Comparison of ENCODE assay signal across 8 cellular contexts in the genomic region with DNA sequence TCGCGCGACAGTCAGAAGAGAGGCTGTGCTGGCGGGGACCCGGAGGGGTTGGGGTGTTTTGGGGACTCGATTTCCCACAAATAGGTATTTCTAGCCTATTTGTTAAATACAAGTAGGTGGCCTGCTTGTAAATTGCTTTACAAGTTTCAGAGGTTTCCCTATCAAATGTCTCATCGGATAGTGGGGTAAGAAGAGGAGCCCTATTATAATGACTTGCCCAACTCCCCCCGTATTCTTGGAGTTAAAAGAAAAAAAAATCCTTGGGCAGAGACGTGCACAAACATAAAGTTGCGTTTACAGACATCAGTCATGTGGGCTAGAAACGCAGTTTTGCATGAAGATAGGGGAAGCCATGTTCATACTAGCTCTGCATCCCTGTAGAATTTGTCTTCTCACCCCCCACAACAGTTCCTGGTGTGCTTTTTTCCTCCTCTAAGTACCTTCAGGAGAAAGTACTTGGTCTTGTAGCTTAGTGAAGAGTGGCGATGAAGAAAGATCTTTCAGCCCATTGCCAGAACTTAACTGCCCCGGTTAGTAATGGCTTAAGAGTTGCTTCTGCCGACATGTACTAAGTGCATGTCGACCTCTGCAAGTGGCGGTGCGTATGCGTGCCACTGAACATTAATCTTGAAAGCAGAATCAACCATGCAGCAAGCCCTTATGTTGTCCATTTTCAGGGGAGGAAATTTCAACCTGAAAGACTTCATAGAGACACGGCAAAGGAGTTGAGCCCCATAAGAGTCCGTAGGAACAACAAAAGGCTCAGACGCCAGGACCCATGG. TPM values are rescaled to one million over a fixed set of nuclear protein-coding genes. Genes with fewer than 3 reads are reported as not detected.
DNase-seq lines count a peak whose midpoint lies in the region; ATAC-seq and TF ChIP-seq lines count a peak whose summit lies in the region.

No MANE protein-coding gene starts in this region.

- H3K9me3 Mint-ChIP-seq in CD4-positive, alpha-beta memory T cell, result no peaks in the 10 kb centered on the region
- no peaks in the 10 kb centered on the region for H3K9me3 Mint-ChIP-seq in activated T-helper 17 cell treated with anti-CD3 and anti-CD28 coated beads, Interleukin-2, amount 50 U/mL, for 72 hours

- H3F3A ChIP-seq in GM23248 (ENCODE audit: insufficient read depth), result peaks cover 31% of the 10 kb centered on the region

- H3K36me3 ChIP-seq in CD4-positive, alpha-beta memory T cell (ENCODE audit: insufficient read depth, low read length), result no peaks in the 10 kb centered on the region
- H3K36me3 ChIP-seq in GM23248 (ENCODE audit: low read depth) (peaks cover 10% of the 10 kb centered on the region; the same call in 1 of the 2 replicates), upper lobe of right lung (peaks cover 8% of the 10 kb centered on the region)

- TF ChIP-seq CTCF in upper lobe of right lung (IDR thresholded peaks at IDR 0.05), result no peak

- H3K79me2 ChIP-seq in GM23248 (ENCODE audit: insufficient read depth), result peaks cover 46% of the 10 kb centered on the region

- H3K27me3 ChIP-seq in CD4-positive, alpha-beta memory T cell (ENCODE audit: insufficient read depth, low read length), result no peaks in the 10 kb centered on the region
- H3K27me3 ChIP-seq in GM23248 (replicated peaks; ENCODE audit: insufficient read depth) (no peaks in the 10 kb centered on the region), layer of hippocampus (ENCODE audit: control insufficient read depth, insufficient read depth, low read length) (no peaks in the 10 kb centered on the region), upper lobe of right lung (no peaks in the 10 kb centered on the region)

- CTCF ChIA-PET in CD4-positive, alpha-beta memory T cell (lab: Charles Lee; ENCODE audit: partially characterized antibody), result interaction anchor here (1.0 to 1.4 kb wide), 3 partner anchors 13 to 89 kb away, joined by 3 to 5 read pairs (median 5); no protein-coding TSS in a partner anchor

- H3K9me3 ChIP-seq in CD4-positive, alpha-beta memory T cell (ENCODE audit: control insufficient read depth in 1 of 2, low read length in 2 of 2), result no peaks in the 10 kb centered on the region
- H3K9me3 ChIP-seq in GM23248 (ENCODE audit: low read depth) (no peaks in the 10 kb centered on the region), upper lobe of right lung (no peaks in the 10 kb centered on the region)

- peak overlapping the region; percentile 79 to 99 for H3K4me3 ChIP-seq in CD4-positive, alpha-beta memory T cell (ENCODE audit: low read length in 2 of 2)
- H3K4me3 ChIP-seq in GM23248 (peak overlapping the region; percentile 79), upper lobe of right lung (peak overlapping the region; percentile 93)

- H3K27ac Mint-ChIP-seq in CD4-positive, alpha-beta memory T cell, result peak overlapping the region; percentile 94 to 100 (median 99)
- H3K27ac Mint-ChIP-seq in activated T-helper 17 cell treated with anti-CD3 and anti-CD28 coated beads, Interleukin-2, amount 50 U/mL, for 72 hours, result peak overlapping the region; percentile 81

- H3K9me2 ChIP-seq in GM23248 (ENCODE audit: insufficient read depth), result no peaks in the 10 kb centered on the region

- in situ Hi-C loops in GM23248 (cut with MboI), result no loop called here

- peaks cover 35% of the 10 kb centered on the region for H3K4me1 ChIP-seq in CD4-positive, alpha-beta memory T cell (ENCODE audit: insufficient read depth, low read length)
- H3K4me1 ChIP-seq in GM23248 (ENCODE audit: insufficient read depth) (peaks cover 34% of the 10 kb centered on the region), upper lobe of right lung (peaks cover 36% of the 10 kb centered on the region)

- peaks cover 4 to 25% of the 10 kb centered on the region in 2 donors for H3K36me3 Mint-ChIP-seq in CD4-positive, alpha-beta memory T cell
- H3K36me3 Mint-ChIP-seq in activated T-helper 17 cell treated with anti-CD3 and anti-CD28 coated beads, Interleukin-2, amount 50 U/mL, for 72 hours (ENCODE audit: low read depth), result peaks cover 58% of the 10 kb centered on the region

- peaks cover 33 to 49% (median 36%) of the 10 kb centered on the region in 4 donors for H3K4me1 Mint-ChIP-seq in CD4-positive, alpha-beta memory T cell
- peaks cover 32% of the 10 kb centered on the region for H3K4me1 Mint-ChIP-seq in activated T-helper 17 cell treated with anti-CD3 and anti-CD28 coated beads, Interleukin-2, amount 50 U/mL, for 72 hours

- peak overlapping the region; percentile 67 for H2AFZ ChIP-seq in GM23248

- no peak for DNase-seq in CD4-positive, alpha-beta memory T cell
- no peak for DNase-seq in GM23248
- no peak for DNase-seq in upper lobe of right lung
- DNase-seq in NCI-H345 treated with DMSO at 0.1 percent for 48 hours (lab: John Stamatoyannopoulos, UW; ENCODE audit: unreplicated experiment), result no peak
- DNase-seq in stimulated activated CD4-positive, alpha-beta T cell treated with anti-CD3 and anti-CD28 coated beads, Interleukin-4, amount 100 ng/mL, for 4 hours, result no peak

- POLR2A ChIA-PET in CD4-positive, alpha-beta memory T cell (lab: Charles Lee; ENCODE audit: partially characterized antibody), result interaction anchor here (0.7 to 1.9 kb wide), 10 partner anchors 27 to 843 kb away, joined by 3 to 13 read pairs (median 4); partner anchors contain the start of genes BAG3, CACUL1, GRK5 and INPP5F

- peak overlapping the region; percentile 79 for H3K4me2 ChIP-seq in GM23248 (ENCODE audit: unreplicated experiment)

- H3K27me3 Mint-ChIP-seq in CD4-positive, alpha-beta memory T cell, result no peaks in the 10 kb centered on the region
- H3K27me3 Mint-ChIP-seq in activated T-helper 17 cell treated with anti-CD3 and anti-CD28 coated beads, Interleukin-2, amount 50 U/mL, for 72 hours, result no peaks in the 10 kb centered on the region

- peak overlapping the region; percentile 98 for H3K27ac ChIP-seq in CD4-positive, alpha-beta memory T cell (ENCODE audit: low read depth, low read length)
- H3K27ac ChIP-seq in GM23248 (peak overlapping the region; percentile 47), layer of hippocampus (ENCODE audit: low read depth, low read length) (peak overlapping the region; percentile 35), upper lobe of right lung (peak overlapping the region; percentile 99)

- peak overlapping the region; percentile 71 for H3K9ac ChIP-seq in GM23248

- peak overlapping the region; percentile 93 to 100 (median 99) for H3K4me3 Mint-ChIP-seq in CD4-positive, alpha-beta memory T cell
- peak overlapping the region; percentile 85 for H3K4me3 Mint-ChIP-seq in activated T-helper 17 cell treated with anti-CD3 and anti-CD28 coated beads, Interleukin-2, amount 50 U/mL, for 72 hours

- WGBS in GM23248 (ENCODE audit: low coverage in 1 of 2, low lambda C conversion rate in 2 of 2, missing lambda C conversion rate in 2 of 2), 2 experiments, result 40 to 42% methylated on average over 21 of the region's 21 CpGs

- intact Hi-C loops in CD4-positive, alpha-beta memory T cell (cut with micrococcal nuclease), result loop anchor here (1.0 to 10.0 kb wide), 9 partner anchors 54 to 842 kb away; partner anchors contain the start of genes BAG3, EIF3A, GRK5 and INPP5F
- intact Hi-C loops in upper lobe of right lung (cut with DNase I), result no loop called here

- H4K20me1 ChIP-seq in GM23248 (ENCODE audit: insufficient read depth), result peaks cover 13% of the 10 kb centered on the region

- ATAC-seq in activated T-helper 17 cell treated with anti-CD3 and anti-CD28 coated beads, Interleukin-2, amount 50 U/mL, for 72 hours (replicated peaks), result no peak
- ATAC-seq in upper lobe of right lung, result no peak
- no peak for ATAC-seq in GM19324 (IDR thresholded peaks at IDR 0.05; ENCODE audit: low FRiP score, unreplicated experiment)

RNA-seq across cellular contexts. Expression of gene TIAL1, which starts 0.8 kb away (rescaled TPM):
- 100 to 1,000 TPM; 201 to 212 TPM for total RNA-seq in CD4-positive, alpha-beta memory T cell
- 10 to 100 TPM in 1 of 2 donors, 1 to 10 TPM in 1; 8.8 to 12.0 TPM for polyA plus RNA-seq in CD4-positive, alpha-beta memory T cell
- 34.7 and 43.6 TPM in 2 replicates for total RNA-seq in GM23248 (2014; rRNA removed; shearing (Covaris generic))
- 21.2 and 24.1 TPM in 2 replicates for polyA plus RNA-seq in GM23248 (2016; fragmentation: Nextera tagmentation; extraction: Ambion mirVana)
- 100 to 1,000 TPM; 195 to 202 TPM for total RNA-seq in activated T-helper 17 cell treated with anti-CD3 and anti-CD28 coated beads, Interleukin-2, amount 50 U/mL, for 72 hours
- 104 TPM for total RNA-seq in upper lobe of right lung

RNA-seq across cellular contexts. Expression of gene BAG3, which starts 53.6 kb away (rescaled TPM):
- 10 to 100 TPM; 20.8 to 21.6 TPM for total RNA-seq in CD4-positive, alpha-beta memory T cell
- 10 to 100 TPM in 1 of 2 donors, 1 to 10 TPM in 1; 8.5 to 27.3 TPM for polyA plus RNA-seq in CD4-positive, alpha-beta memory T cell
- 18.1 and 20.0 TPM in 2 replicates for total RNA-seq in GM23248 (2014; rRNA removed; shearing (Covaris generic))
- polyA plus RNA-seq in GM23248 (2016; fragmentation: Nextera tagmentation; extraction: Ambion mirVana), result 88.2 and 99.5 TPM in 2 replicates
- total RNA-seq in activated T-helper 17 cell treated with anti-CD3 and anti-CD28 coated beads, Interleukin-2, amount 50 U/mL, for 72 hours, result 10 to 100 TPM; 24.7 to 26.6 TPM
- total RNA-seq in upper lobe of right lung, result 41.5 TPM

RNA-seq across cellular contexts. Expression of gene RGS10, which starts 55.1 kb away (rescaled TPM):
- total RNA-seq in CD4-positive, alpha-beta memory T cell, result 100 to 1,000 TPM; 115 to 122 TPM
- 100 to 1,000 TPM; 153 to 187 TPM for polyA plus RNA-seq in CD4-positive, alpha-beta memory T cell
- 26.9 and 27.8 TPM in 2 replicates for total RNA-seq in GM23248 (2014; rRNA removed; shearing (Covaris generic))
- polyA plus RNA-seq in GM23248 (2016; fragmentation: Nextera tagmentation; extraction: Ambion mirVana), result 38.7 and 40.3 TPM in 2 replicates
- total RNA-seq in activated T-helper 17 cell treated with anti-CD3 and anti-CD28 coated beads, Interleukin-2, amount 50 U/mL, for 72 hours, result 10 to 100 TPM; 85.2 to 87.7 TPM
- total RNA-seq in upper lobe of right lung, result 31.0 TPM

Comparison
In these comparisons a context has a peak if more than half of its experiments do, and no peak if none do; other contexts are left out.
1. H3K27ac ChIP-seq: peak in every context shown above with its lines; median percentile 99 in upper lobe of right lung; 98 in CD4-positive, alpha-beta memory T cell; 47 in GM23248; 35 in layer of hippocampus.